Comparison of ENCODE assay signal across 20 cellular contexts in genomic region chr13:114155923-114156883, GRCh38. TPM values are rescaled to one million over a fixed set of nuclear protein-coding genes. Genes with fewer than 3 reads are reported as not detected.
DNase-seq lines count a peak whose midpoint lies in the region; ATAC-seq and TF ChIP-seq lines count a peak whose summit lies in the region.
"Had no signal": no experiment of that assay in that cellular context is flagged by ENCODE, and none has a peak within 500 bp of the region (broad histone marks: within the 10 kb centered on the region; RNA-seq: fewer than 3 reads in every experiment).

No MANE protein-coding gene starts in this region.

- no peaks in the 10 kb centered on the region for H3K4me1 ChIP-seq in KMS-11 (ENCODE audit: low read depth, poor library complexity, severe bottlenecking)
- H3K4me1 ChIP-seq: testis had no signal

- no peak overlapping the region for H3K4me3 ChIP-seq in KMS-11 (IDR thresholded peaks at IDR 0.05; ENCODE audit: insufficient read depth, low read depth, low read length)
- H3K4me3 ChIP-seq: esophagus squamous epithelium, hepatocyte, left ventricle myocardium inferior, SK-N-MC, skin epidermis, testis had no signal

- H3K36me3 Mint-ChIP-seq in activated naive CD4-positive, alpha-beta T cell treated with anti-CD3 and anti-CD28 coated beads, Interleukin-2, amount 50 U/mL, for 72 hours = peaks cover 0 to 1% of the 10 kb centered on the region in 2 donors
- H3K36me3 Mint-ChIP-seq in nephron (ENCODE audit: low read depth) = no peaks in the 10 kb centered on the region
- H3K36me3 Mint-ChIP-seq: WTC11 had no signal

- DNase-seq in DMS53 (lab: John Stamatoyannopoulos, UW) (peak; percentile 1), DMS53 treated with DMSO at 0.1 percent for 48 hours (lab: John Stamatoyannopoulos, UW; ENCODE audit: unreplicated experiment) (no peak), CD1c-positive myeloid dendritic cell (ENCODE audit: extremely low spot score) (no peak), KG1 (lab: John Stamatoyannopoulos, UW) (no peak)
- no peak for DNase-seq in activated naive CD4-positive, alpha-beta T cell treated with anti-CD3 and anti-CD28 coated beads, Interleukin-2, amount 50 U/mL, for 72 hours (ENCODE audit: low spot score in 2 of 2)
- DNase-seq: 8988T, Calu3, esophagus squamous epithelium, left ventricle myocardium inferior, nucleus accumbens, testis had no signal

- H3K4me3 Mint-ChIP-seq in nephron = no peak overlapping the region
- H3K4me3 Mint-ChIP-seq: WTC11 had no signal

- H4K20me1 ChIP-seq in KMS-11 (ENCODE audit: insufficient read depth) = no peaks in the 10 kb centered on the region

- peak; percentile 11 to 19 for ATAC-seq in activated naive CD4-positive, alpha-beta T cell treated with anti-CD3 and anti-CD28 coated beads, Interleukin-2, amount 50 U/mL, for 72 hours
- no peak for ATAC-seq in HG03139 (IDR thresholded peaks at IDR 0.05; ENCODE audit: unreplicated experiment)
- ATAC-seq: WTC11 had no signal

- H3K27ac Mint-ChIP-seq in activated naive CD4-positive, alpha-beta T cell treated with anti-CD3 and anti-CD28 coated beads, Interleukin-2, amount 50 U/mL, for 72 hours = peak overlapping the region; percentile 76 to 92
- peak overlapping the region in 2 of 3 experiments; percentile 6 to 29 for H3K27ac Mint-ChIP-seq in nephron
- H3K27ac Mint-ChIP-seq: WTC11 had no signal

- peaks cover 7% of the 10 kb centered on the region in 2 donors for H3K9me3 Mint-ChIP-seq in activated naive CD4-positive, alpha-beta T cell treated with anti-CD3 and anti-CD28 coated beads, Interleukin-2, amount 50 U/mL, for 72 hours
- peaks cover 8% of the 10 kb centered on the region for H3K9me3 Mint-ChIP-seq in nephron

- H3K4me2 ChIP-seq in KMS-11 = peak overlapping the region; percentile 54; the same call in 1 of the 2 replicates
- H3K4me2 ChIP-seq: hepatocyte had no signal

- no peak for TF ChIP-seq CTCF in KMS-11 (conservative IDR thresholded peaks at IDR 0.05; ENCODE audit: low read depth, low read length)
- no peak for TF ChIP-seq CTCF in nephron (IDR thresholded peaks at IDR 0.05; ENCODE audit: unreplicated experiment in 3 of 3)

- H3K27ac ChIP-seq in KMS-11 = no peak overlapping the region
- H3K27ac ChIP-seq: esophagus squamous epithelium, hepatocyte, left ventricle myocardium inferior, SK-N-MC, testis had no signal

- no peak overlapping the region; the same call in 1 of the 2 replicates for H3K9ac ChIP-seq in KMS-11

- H3K27me3 ChIP-seq in KMS-11 (ENCODE audit: insufficient read depth, low read depth) = no peaks in the 10 kb centered on the region
- H3K27me3 ChIP-seq: hepatocyte, testis had no signal

- H3K4me1 Mint-ChIP-seq in nephron = peaks cover 6% of the 10 kb centered on the region
- H3K4me1 Mint-ChIP-seq: WTC11 had no signal

- no peaks in the 10 kb centered on the region for H3K79me2 ChIP-seq in KMS-11 (ENCODE audit: insufficient read depth, low read depth)
- H3K79me2 ChIP-seq: hepatocyte had no signal

- peaks cover 33% of the 10 kb centered on the region for H3K27me3 Mint-ChIP-seq in nephron (ENCODE audit: low read depth)

- H2AFZ ChIP-seq in KMS-11 (ENCODE audit: low read depth) = peak overlapping the region; percentile 57; the same call in 1 of the 2 replicates
- H2AFZ ChIP-seq: hepatocyte had no signal

- no peaks in the 10 kb centered on the region for H3K36me3 ChIP-seq in KMS-11 (ENCODE audit: insufficient read depth)
- H3K36me3 ChIP-seq: esophagus squamous epithelium, left ventricle myocardium inferior had no signal

RNA-seq across cellular contexts. Expression of gene CFAP97D2, which starts 22.9 kb away (rescaled TPM):
- total RNA-seq in activated naive CD4-positive, alpha-beta T cell treated with anti-CD3 and anti-CD28 coated beads, Interleukin-2, amount 50 U/mL, for 72 hours = not detected
- total RNA-seq: Calu3, chondrocyte, esophagus squamous epithelium, hepatocyte, left ventricle myocardium inferior, M059J, WTC11 had no signal

RNA-seq across cellular contexts. Expression of gene RASA3, which starts 23.8 kb away (rescaled TPM):
- 10 to 100 TPM; 39.4 to 44.1 TPM for total RNA-seq in activated naive CD4-positive, alpha-beta T cell treated with anti-CD3 and anti-CD28 coated beads, Interleukin-2, amount 50 U/mL, for 72 hours
